In genomic region chr10:132446661-132447445, GRCh38 we compare ENCODE assay signal across 8 cellular contexts. TPM values are rescaled to one million over a fixed set of nuclear protein-coding genes. Genes with fewer than 3 reads are reported as not detected.
A peak's percentile ranks its signal among the peaks of the same experiment; 100 is the strongest.
DNase-seq lines count a peak whose midpoint lies in the region; ATAC-seq, FAIRE-seq and TF ChIP-seq lines count a peak whose summit lies in the region.

No MANE protein-coding gene starts in this region.

- no peaks in the 10 kb centered on the region for H3K36me3 ChIP-seq in Panc1 (ENCODE audit: control insufficient read depth, insufficient read depth, low read length)

- H3K4me1 ChIP-seq in Panc1 (ENCODE audit: control insufficient read depth, insufficient read depth, low read length), result peaks cover 69% of the 10 kb centered on the region

- 0 out of 4 replicates have a peak overlapping the region, but pooled peaks of 1 of the 2 experiments have one; percentile 3 for H3K4me3 ChIP-seq in Panc1 (ENCODE audit: low read depth in 2 of 2, low read length in 2 of 2)

- CTCF ChIA-PET in Panc1 (lab: Charles Lee), result interaction anchor here (0.6 to 0.9 kb wide), 4 partner anchors 25 to 59 kb away, joined by 3 to 4 read pairs (median 3); no protein-coding TSS in a partner anchor

- TF ChIP-seq CTCF in Panc1 (IDR thresholded peaks at IDR 0.05), result peak; percentile 73

- BruUV-seq in Panc1 (replicated peaks; lab: Mats Ljungman, UMichigan), result TSS peak; percentile 85

- no peaks in the 10 kb centered on the region for H3K9me3 ChIP-seq in Panc1 (ENCODE audit: control insufficient read depth, insufficient read depth, low read depth, low read length)

- peak; percentile 68 for ATAC-seq in HG03354 (IDR thresholded peaks at IDR 0.05; ENCODE audit: poor library complexity, severe bottlenecking, unreplicated experiment)
- peak; percentile 74 for ATAC-seq in Panc1
- peak; percentile 68 for ATAC-seq in activated T-helper 17 cell treated with anti-CD3 and anti-CD28 coated beads, Interleukin-2, amount 50 U/mL, for 72 hours (replicated peaks)
- ATAC-seq in left ventricle myocardium superior, result peak; percentile 66
- ATAC-seq in HG02852 (IDR thresholded peaks at IDR 0.05; ENCODE audit: unreplicated experiment), result no peak

- DNase-seq in GM18507 (ENCODE audit: extremely low spot score, insufficient read length, low read depth) (no peak), Panc1 (ENCODE audit: low read depth, low spot score) (no peak), left ventricle myocardium superior (peak; percentile 62), iPS-NIHi11 (ENCODE audit: low spot score) (no peak)
- DNase-seq in stimulated activated CD4-positive, alpha-beta T cell treated with anti-CD3 and anti-CD28 coated beads, Interleukin-1b, Interleukin-23, amount 100 ng/mL, for 4 hours (ENCODE audit: low read depth in 2 of 2), result peak; percentile 56

- peak overlapping the region; percentile 98 for H3K27ac ChIP-seq in Panc1 (ENCODE audit: low read length)

- H3K27me3 ChIP-seq in Panc1 (ENCODE audit: control insufficient read depth, insufficient read depth, low read length), result no peaks in the 10 kb centered on the region

- H3K27ac Mint-ChIP-seq in activated T-helper 17 cell treated with anti-CD3 and anti-CD28 coated beads, Interleukin-2, amount 50 U/mL, for 72 hours, result peak overlapping the region; percentile 93

- peaks cover 14% of the 10 kb centered on the region for H3K4me1 Mint-ChIP-seq in activated T-helper 17 cell treated with anti-CD3 and anti-CD28 coated beads, Interleukin-2, amount 50 U/mL, for 72 hours

- POLR2A ChIA-PET in Panc1 (lab: Charles Lee), result interaction anchor here (0.6 to 0.7 kb wide), 2 partner anchors 28 to 57 kb away, joined by 8 read pairs; no protein-coding TSS in a partner anchor

- no peaks in the 10 kb centered on the region for H3K36me3 Mint-ChIP-seq in activated T-helper 17 cell treated with anti-CD3 and anti-CD28 coated beads, Interleukin-2, amount 50 U/mL, for 72 hours (ENCODE audit: low read depth)

- no peaks in the 10 kb centered on the region for H3K27me3 Mint-ChIP-seq in activated T-helper 17 cell treated with anti-CD3 and anti-CD28 coated beads, Interleukin-2, amount 50 U/mL, for 72 hours

- FAIRE-seq in GM18507 (lab: Jason Lieb, UNC), result peak; percentile 75

- intact Hi-C loops in Panc1 (cut with micrococcal nuclease; ENCODE audit: unreplicated experiment) (no loop called here), left ventricle myocardium superior (cut with micrococcal nuclease) (no loop called here)

- H3K9me3 Mint-ChIP-seq in activated T-helper 17 cell treated with anti-CD3 and anti-CD28 coated beads, Interleukin-2, amount 50 U/mL, for 72 hours, result no peaks in the 10 kb centered on the region

- H3K4me3 Mint-ChIP-seq in activated T-helper 17 cell treated with anti-CD3 and anti-CD28 coated beads, Interleukin-2, amount 50 U/mL, for 72 hours, result peak overlapping the region; percentile 77

- in situ Hi-C loops in Panc1 (cut with HindIII; ENCODE audit: low pct_unique_long_range_greater_than_20kb, low sequenced_read_pairs), result no loop called here

RNA-seq across cellular contexts. Expression of gene PWWP2B, which starts 49.9 kb away (rescaled TPM):
- total RNA-seq in Panc1 (2021; ENCODE audit: unreplicated experiment) (51.6 TPM), left ventricle myocardium superior (19.9 TPM)
- 56.2 TPM for polyA plus RNA-seq in Panc1 (2012; ENCODE audit: insufficient read length)
- 1 to 10 TPM; 1.5 to 3.1 TPM for total RNA-seq in activated T-helper 17 cell treated with anti-CD3 and anti-CD28 coated beads, Interleukin-2, amount 50 U/mL, for 72 hours

Comparison
In these comparisons a context has a peak if more than half of its experiments do, and no peak if none do; other contexts are left out.
1. DNase-seq: peak in left ventricle myocardium superior (single experiment) and stimulated activated CD4-positive, alpha-beta T cell treated with anti-CD3 and anti-CD28 coated beads, Interleukin-1b, Interleukin-23, amount 100 ng/mL, for 4 hours (2 of 2); none in GM18507 (single experiment), Panc1 (single experiment) and iPS-NIHi11 (single experiment).